In the genomic region with DNA sequence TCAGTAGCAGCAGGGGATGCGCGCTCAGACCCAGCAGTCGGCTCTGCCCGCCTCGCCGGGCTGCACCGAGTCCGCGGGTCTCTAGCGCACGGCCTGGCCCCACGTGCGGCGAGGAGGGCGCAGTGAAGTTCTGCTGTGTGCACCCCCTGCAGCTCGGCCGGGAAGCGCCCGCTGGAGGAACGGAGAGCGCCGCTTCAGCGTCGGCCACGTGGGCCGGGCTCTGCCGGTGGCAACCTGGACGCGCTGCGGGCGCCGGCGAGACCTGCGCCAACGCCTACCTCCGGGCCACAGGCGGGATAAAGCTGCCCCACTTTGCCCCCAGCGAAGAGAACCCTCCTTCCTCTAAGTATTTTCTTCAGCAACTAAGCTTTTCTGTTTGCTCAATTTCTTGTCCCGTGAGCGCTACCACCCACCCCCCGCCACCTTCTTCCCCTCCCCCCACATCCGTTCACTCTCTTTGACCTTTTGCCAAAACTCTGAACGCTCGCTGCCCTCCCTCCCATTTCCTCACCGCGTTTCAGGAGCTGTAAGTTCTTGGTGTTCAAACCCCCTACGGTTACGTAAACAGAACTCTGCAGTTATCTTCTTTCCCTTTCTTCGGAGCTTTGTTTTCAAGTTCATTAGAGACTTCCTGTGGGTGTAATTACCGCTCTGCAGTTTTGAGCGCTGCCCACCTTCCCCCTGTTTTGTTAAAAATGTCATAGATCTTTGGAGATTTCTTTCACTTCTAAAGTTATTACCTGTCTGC, we compare ENCODE assay signal across 8 cellular contexts. TPM values are rescaled to one million over a fixed set of nuclear protein-coding genes. Genes with fewer than 3 reads are reported as not detected.
DNase-seq lines count a peak whose midpoint lies in the region; ATAC-seq and TF ChIP-seq lines count a peak whose summit lies in the region.

No MANE protein-coding gene starts in this region.

- WGBS in mammary epithelial cell (ENCODE audit: low coverage, missing lambda C conversion rate) = 19% methylated on average over 9 of the region's 51 CpGs
- 5% methylated on average over 51 of the region's 51 CpGs for WGBS in liver

- H2AFZ ChIP-seq in mammary epithelial cell (ENCODE audit: low read depth, low read length) = peak overlapping the region; percentile 72

- no peaks in the 10 kb centered on the region for H4K20me1 ChIP-seq in mammary epithelial cell (ENCODE audit: insufficient read depth, low read length)

- ATAC-seq in WTC11 = peak; percentile 63

- POLR2A ChIA-PET in WTC11 (lab: Charles Lee) = interaction anchor here (0.6 to 0.8 kb wide), 3 partner anchors 23 to 445 kb away, joined by 3 to 5 read pairs (median 3); no protein-coding TSS in a partner anchor

- H3K27ac ChIP-seq in HUES48 (ENCODE audit: low read depth, low read length) (peak overlapping the region; percentile 29), mammary epithelial cell (ENCODE audit: insufficient read depth, low read depth, low read length) (no peak overlapping the region), liver (ENCODE audit: low read depth in 1 of 2, low read length in 2 of 2) (no peak overlapping the region)

- no TSS peak for BruUV-seq in mammary epithelial cell (replicated peaks; lab: Mats Ljungman, UMichigan)

- H3K36me3 Mint-ChIP-seq in WTC11 = peaks cover 6% of the 10 kb centered on the region

- H3K79me2 ChIP-seq in mammary epithelial cell (ENCODE audit: insufficient read depth, low read length) = no peaks in the 10 kb centered on the region

- intact Hi-C loops in mammary epithelial cell (cut with micrococcal nuclease) = no loop called here

- peaks cover 23% of the 10 kb centered on the region for H3K4me1 Mint-ChIP-seq in WTC11

- H3K27me3 Mint-ChIP-seq in WTC11 (ENCODE audit: low read depth) = peaks cover 61% of the 10 kb centered on the region

- CTCF ChIA-PET in WTC11 (lab: Charles Lee) (interaction anchor here (0.6 to 2.2 kb wide), 2 partner anchors 30 to 495 kb away, joined by 3 to 13 read pairs; no protein-coding TSS in a partner anchor), mammary epithelial cell (lab: Charles Lee; ENCODE audit: low non-redundant PET) (no interaction called here)

- H3K27me3 ChIP-seq in HUES48 (ENCODE audit: control insufficient read depth, insufficient read depth, low read length) = peaks cover 49% of the 10 kb centered on the region
- H3K27me3 ChIP-seq in mammary epithelial cell (ENCODE audit: insufficient read depth, low read length) = no peaks in the 10 kb centered on the region
- H3K27me3 ChIP-seq in liver (ENCODE audit: control insufficient read depth in 4 of 4, insufficient read depth in 4 of 4, low read length in 3 of 4) = no peaks in the 10 kb centered on the region

- H3K4me2 ChIP-seq in mammary epithelial cell (ENCODE audit: insufficient read depth, low read depth, low read length) = peak overlapping the region; percentile 94

- H3K4me1 ChIP-seq in HUES48 (ENCODE audit: control insufficient read depth, insufficient read depth, low read length) (peaks cover 13% of the 10 kb centered on the region), mammary epithelial cell (ENCODE audit: insufficient read depth, low read length) (peaks cover 5% of the 10 kb centered on the region), liver (ENCODE audit: control insufficient read depth in 4 of 4, insufficient read depth in 4 of 4, low read length in 3 of 4) (peaks cover 0 to 12% (median 4%) of the 10 kb centered on the region in 4 donors)

- dilution Hi-C loops in mammary epithelial cell (cut with HindIII; ENCODE audit: low sequenced_read_pairs) = no loop called here

- H3K4me3 ChIP-seq in HUES48 (ENCODE audit: low read depth, low read length) = peak overlapping the region; percentile 61
- H3K4me3 ChIP-seq in mammary epithelial cell (replicated peaks in 1 of 3; ENCODE audit: insufficient read depth in 1 of 3, low read depth in 2 of 3, low read length in 3 of 3) = peak overlapping the region; percentile 10 to 32 (median 29)
- peak overlapping the region in 2 of 3 donors; percentile 2 to 47 for H3K4me3 ChIP-seq in liver (ENCODE audit: low read depth in 1 of 3, low read length in 3 of 3)

- no peak for TF ChIP-seq CTCF in WTC11 (IDR thresholded peaks at IDR 0.05)
- no peak for TF ChIP-seq CTCF in mammary epithelial cell (conservative IDR thresholded peaks at IDR 0.05 in 1 of 2, IDR thresholded peaks at IDR 0.05 in 1 of 2; ENCODE audit: extremely low read depth in 1 of 2, insufficient read depth in 1 of 2, low read depth in 1 of 2, low read length in 2 of 2)
- TF ChIP-seq CTCF in liver (IDR thresholded peaks at IDR 0.05; ENCODE audit: low read depth, low read length, missing input control) = no peak

- H3K9me3 ChIP-seq in HUES48 (ENCODE audit: control insufficient read depth, insufficient read depth, low read length) = 0 out of 2 replicates have a peak, but pooled peaks cover 7% of the 10 kb centered on the region
- no peaks in the 10 kb centered on the region for H3K9me3 ChIP-seq in mammary epithelial cell (replicated peaks; ENCODE audit: insufficient read depth, low read length)
- no peaks in the 10 kb centered on the region for H3K9me3 ChIP-seq in liver (ENCODE audit: control insufficient read depth in 4 of 4, low read length in 3 of 4)

- in situ Hi-C loops in mammary epithelial cell (cut with MboI; ENCODE audit: low sequenced_read_pairs in 2 of 2) = no loop called here

- H3K9me3 Mint-ChIP-seq in WTC11 = peaks cover 6% of the 10 kb centered on the region

- H3K9ac ChIP-seq in HUES48 (ENCODE audit: low read depth, low read length) = peak overlapping the region; percentile 63
- no peak overlapping the region for H3K9ac ChIP-seq in mammary epithelial cell (ENCODE audit: insufficient read depth, low read length)
- H3K9ac ChIP-seq in liver (ENCODE audit: low read depth in 1 of 2, low read length in 2 of 2) = peak overlapping the region in 1 of 2 donors; percentile 18

- peak in 1 of 2 donors; percentile 21 for TF ChIP-seq RAD21 in liver (IDR thresholded peaks at IDR 0.05)

- peak overlapping the region; percentile 73 for H3K4me3 Mint-ChIP-seq in WTC11

- no peak overlapping the region; the same call in 1 of the 2 replicates for H3K27ac Mint-ChIP-seq in WTC11

- peak; percentile 46 for DNase-seq in NCI-H345 (lab: John Stamatoyannopoulos, UW)
- DNase-seq in NCI-H345 treated with DMSO at 0.1 percent for 48 hours (lab: John Stamatoyannopoulos, UW; ENCODE audit: unreplicated experiment) = no peak
- DNase-seq in WTC11 (ENCODE audit: low spot score) = peak; percentile 52
- DNase-seq in mammary epithelial cell = peak; percentile 20
- peak; percentile 57 for DNase-seq in stimulated activated CD4-positive, alpha-beta T cell treated with anti-CD3 and anti-CD28 coated beads, Interleukin-4, amount 100 ng/mL, for 24 hours
- DNase-seq in NCI-H524 treated with DMSO at 0.1 percent for 48 hours (lab: John Stamatoyannopoulos, UW) = no peak

- H3K36me3 ChIP-seq in HUES48 (ENCODE audit: control insufficient read depth, insufficient read depth, low read length) (no peaks in the 10 kb centered on the region), mammary epithelial cell (ENCODE audit: insufficient read depth, low read length) (no peaks in the 10 kb centered on the region), liver (ENCODE audit: control insufficient read depth in 4 of 4, insufficient read depth in 3 of 4, low read depth in 1 of 4, low read length in 3 of 4) (no peaks in the 10 kb centered on the region)

TF ChIP-seq in WTC11, 78 proteins besides CTCF, POLR2A, EP300 and RAD21 (continues in another document):
- no peak; the same call in 1 of the 2 replicates for TF ChIP-seq NR2C2 (CRISPR knock-in tag; IDR thresholded peaks at IDR 0.05)
- TF ChIP-seq FOXP1 (CRISPR knock-in tag; IDR thresholded peaks at IDR 0.05; ENCODE audit: borderline replicate concordance) = peak; percentile 90
- TF ChIP-seq ZNF138 (CRISPR knock-in tag; conservative IDR thresholded peaks at IDR 0.05) = no peak
- peak; percentile 31; the same call in 1 of the 2 replicates for TF ChIP-seq MYBL2 (CRISPR knock-in tag; IDR thresholded peaks at IDR 0.05)
- TF ChIP-seq, protein P1, sequence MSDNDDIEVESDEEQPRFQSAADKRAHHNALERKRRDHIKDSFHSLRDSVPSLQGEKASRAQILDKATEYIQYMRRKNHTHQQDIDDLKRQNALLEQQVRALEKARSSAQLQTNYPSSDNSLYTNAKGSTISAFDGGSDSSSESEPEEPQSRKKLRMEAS (CRISPR knock-in tag; IDR thresholded peaks at IDR 0.05) = peak; percentile 94
- TF ChIP-seq NR1H2 (CRISPR knock-in tag; IDR thresholded peaks at IDR 0.05) = no peak
- TF ChIP-seq RELA (CRISPR knock-in tag; IDR thresholded peaks at IDR 0.05; ENCODE audit: borderline replicate concordance) = peak; percentile 80
- TF ChIP-seq TEAD4 (CRISPR knock-in tag; IDR thresholded peaks at IDR 0.05) = no peak
- TF ChIP-seq SP1 (CRISPR knock-in tag; conservative IDR thresholded peaks at IDR 0.05) = peak; percentile 41; the same call in 1 of the 2 replicates
- TF ChIP-seq JUN (CRISPR knock-in tag; IDR thresholded peaks at IDR 0.05) = no peak
- TF ChIP-seq SMAD4 (CRISPR knock-in tag; IDR thresholded peaks at IDR 0.05) = no peak

TF ChIP-seq in liver, 16 proteins besides CTCF, POLR2A, EP300 and RAD21:
- TF ChIP-seq TAF1 (conservative IDR thresholded peaks at IDR 0.05) (no peak), RXRA (IDR thresholded peaks at IDR 0.05) (peak in 1 of 2 donors; percentile 17)

RNA-seq across cellular contexts. Expression of a gene that starts 42.6 kb away (rescaled TPM):
- total RNA-seq in WTC11 (2021) (0.05 TPM in 1 of 3 replicates, not detected in the others), mammary epithelial cell (1 to 10 TPM in 1 of 2 donors, under 1 TPM in 1; 0.38 to 2.2 TPM), liver (under 1 TPM; 0.09 to 0.50 TPM)
- polyA plus RNA-seq in mammary epithelial cell (0.11 TPM), liver (under 1 TPM; 0.09 to 0.10 TPM)
- polyA minus RNA-seq in mammary epithelial cell = not detected

Comparison
In these comparisons a context has a peak if more than half of its experiments do, and no peak if none do; other contexts are left out.
1. DNase-seq: peak in NCI-H345 (single experiment), WTC11 (single experiment), mammary epithelial cell (single experiment) and stimulated activated CD4-positive, alpha-beta T cell treated with anti-CD3 and anti-CD28 coated beads, Interleukin-4, amount 100 ng/mL, for 24 hours (single experiment); none in NCI-H345 treated with DMSO at 0.1 percent for 48 hours (single experiment) and NCI-H524 treated with DMSO at 0.1 percent for 48 hours (single experiment).
2. Peak in every context shown above with its lines, with median percentiles within 50 percentile points of each other: H3K4me3 ChIP-seq.